In the genomic region with DNA sequence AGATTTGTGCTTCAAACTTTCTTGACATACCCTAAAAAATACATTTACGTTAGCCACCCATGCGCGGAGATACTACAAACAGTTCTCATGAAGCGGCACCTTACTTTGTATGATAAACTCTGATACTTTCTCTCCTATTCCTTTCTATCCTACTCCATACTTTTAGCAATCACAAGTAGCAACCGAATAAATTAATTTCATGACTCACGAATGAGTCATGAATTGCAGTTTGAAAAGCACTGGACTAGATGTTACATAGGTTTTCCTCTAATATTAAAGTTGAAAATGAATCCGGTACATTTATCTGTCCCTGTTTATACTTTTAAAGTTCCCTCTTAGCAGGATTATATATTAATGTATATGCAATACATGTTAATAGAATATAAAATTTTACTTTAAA, we compare ENCODE assay signal across 10 cellular contexts.
DNase-seq lines count a peak whose midpoint lies in the region; ATAC-seq and TF ChIP-seq lines count a peak whose summit lies in the region.
"Had no signal": no experiment of that assay in that cellular context is flagged by ENCODE, and none has a peak within 500 bp of the region (broad histone marks: within the 10 kb centered on the region; RNA-seq: fewer than 3 reads in every experiment).

No MANE protein-coding gene starts in this region.

- no peaks in the 10 kb centered on the region for H3K9me3 ChIP-seq in heart left ventricle
- no peaks in the 10 kb centered on the region for H3K9me3 ChIP-seq in right cardiac atrium (ENCODE audit: control insufficient read depth, low read length)
- H3K9me3 ChIP-seq in mammary epithelial cell (replicated peaks; ENCODE audit: insufficient read depth, low read length), result no peaks in the 10 kb centered on the region
- no peaks in the 10 kb centered on the region for H3K9me3 ChIP-seq in aorta (ENCODE audit: control insufficient read depth, low read length)
- H3K9me3 ChIP-seq: neutrophil had no signal

- in situ Hi-C loops in mammary epithelial cell (cut with MboI; ENCODE audit: low sequenced_read_pairs in 2 of 2), result no loop called here

- H2AFZ ChIP-seq in mammary epithelial cell (ENCODE audit: low read depth, low read length), result no peak overlapping the region

- H3K9ac ChIP-seq in mammary epithelial cell (ENCODE audit: insufficient read depth, low read length), result peak overlapping the region; percentile 89

- no peaks in the 10 kb centered on the region for H3K79me2 ChIP-seq in mammary epithelial cell (ENCODE audit: insufficient read depth, low read length)

- 86 to 91% (median 87%) methylated on average over 7 of the region's 7 CpGs for WGBS in heart left ventricle, 4 donors
- WGBS in right cardiac atrium, result 84% methylated on average over 7 of the region's 7 CpGs
- 58% methylated on average over 7 of the region's 7 CpGs for WGBS in mammary epithelial cell (ENCODE audit: low coverage, missing lambda C conversion rate)
- 64 to 67% methylated on average over 7 of the region's 7 CpGs for WGBS in aorta, 2 donors

- H3K27me3 ChIP-seq in heart left ventricle (no peaks in the 10 kb centered on the region), right cardiac atrium (ENCODE audit: control insufficient read depth, insufficient read depth) (no peaks in the 10 kb centered on the region), mammary epithelial cell (ENCODE audit: insufficient read depth, low read length) (no peaks in the 10 kb centered on the region), aorta (ENCODE audit: control insufficient read depth in 1 of 2, insufficient read depth in 2 of 2, low read length in 1 of 2) (no peaks in the 10 kb centered on the region)
- H3K27me3 ChIP-seq: neutrophil had no signal

- H3K27ac ChIP-seq in heart left ventricle (peak overlapping the region in 8 of 12 donors; percentile 24 to 65 (median 40)), right cardiac atrium (ENCODE audit: low read length) (no peak overlapping the region), mammary epithelial cell (ENCODE audit: insufficient read depth, low read depth, low read length) (peak overlapping the region; percentile 99), aorta (ENCODE audit: low read depth in 1 of 2, low read length in 2 of 2) (no peak overlapping the region)
- H3K27ac ChIP-seq: neutrophil had no signal

- no peak for TF ChIP-seq POLR2A in heart left ventricle (IDR thresholded peaks at IDR 0.05)

- no TSS peak for BruUV-seq in mammary epithelial cell (replicated peaks; lab: Mats Ljungman, UMichigan)

- CTCF ChIA-PET in mammary epithelial cell (lab: Charles Lee; ENCODE audit: low non-redundant PET), result no interaction called here

- DNase-seq in heart left ventricle (no peak), right cardiac atrium (no peak), mammary epithelial cell (peak; percentile 85), kidney tubule cell (ENCODE audit: low spot score) (peak; percentile 87), aorta (no peak), hypothalamus (lab: John Stamatoyannopoulos, UW) (no peak), posterior cingulate gyrus (no peak)
- DNase-seq: activated CD4-positive, alpha-beta memory T cell treated with anti-CD3 and anti-CD28 coated beads, Interleukin-2, amount 10 ng/mL, durations not matched to agents 7 days and 5 days had no signal

- H3K4me3 ChIP-seq in heart left ventricle (no peak overlapping the region), right cardiac atrium (ENCODE audit: low read length) (no peak overlapping the region), mammary epithelial cell (replicated peaks in 1 of 3; ENCODE audit: insufficient read depth in 1 of 3, low read depth in 2 of 3, low read length in 3 of 3) (peak overlapping the region in 2 of 3 experiments; percentile 10 to 24), aorta (ENCODE audit: low read length in 2 of 2) (no peak overlapping the region)

- H3K4me2 ChIP-seq in mammary epithelial cell (ENCODE audit: insufficient read depth, low read depth, low read length), result peak overlapping the region; percentile 82

- H3K4me1 ChIP-seq in heart left ventricle (peaks cover 0 to 25% (median 9%) of the 10 kb centered on the region in 12 donors), right cardiac atrium (ENCODE audit: control insufficient read depth, insufficient read depth, low read length) (peaks cover 2% of the 10 kb centered on the region), mammary epithelial cell (ENCODE audit: insufficient read depth, low read length) (peaks cover 43% of the 10 kb centered on the region), aorta (ENCODE audit: control insufficient read depth in 1 of 2, insufficient read depth in 2 of 2, low read length in 2 of 2) (peaks cover 0 to 2% of the 10 kb centered on the region in 2 donors)

- TF ChIP-seq CTCF in heart left ventricle (IDR thresholded peaks at IDR 0.05), result no peak
- no peak for TF ChIP-seq CTCF in mammary epithelial cell (conservative IDR thresholded peaks at IDR 0.05 in 1 of 2, IDR thresholded peaks at IDR 0.05 in 1 of 2; ENCODE audit: extremely low read depth in 1 of 2, insufficient read depth in 1 of 2, low read depth in 1 of 2, low read length in 2 of 2)

- no peaks in the 10 kb centered on the region for H4K20me1 ChIP-seq in mammary epithelial cell (ENCODE audit: insufficient read depth, low read length)

- dilution Hi-C loops in mammary epithelial cell (cut with HindIII; ENCODE audit: low sequenced_read_pairs), result no loop called here

- intact Hi-C loops in heart left ventricle (cut with DNase I), result no loop called here
- intact Hi-C loops in right cardiac atrium (cut with DNase I), result no loop called here
- intact Hi-C loops in mammary epithelial cell (cut with micrococcal nuclease), result loop anchor here (2.0 to 5.0 kb wide), 3 partner anchors 39 to 165 kb away; a partner anchor contains a TSS
- intact Hi-C loops in aorta (cut with DNase I), result loop anchor here in 1 of 2 donors (5.0 to 10.0 kb wide), 3 partner anchors 35 to 150 kb away; no protein-coding TSS in a partner anchor
- intact Hi-C loops in posterior cingulate gyrus (cut with DNase I), result no loop called here

- ATAC-seq in heart left ventricle, result peak in 1 of 4 donors; percentile 67
- no peak for ATAC-seq in right cardiac atrium
- peak; percentile 66 for ATAC-seq in aorta (ENCODE audit: low FRiP score)
- no peak for ATAC-seq in HG02588 (IDR thresholded peaks at IDR 0.05; ENCODE audit: unreplicated experiment)

- H3K36me3 ChIP-seq in heart left ventricle (no peaks in the 10 kb centered on the region), mammary epithelial cell (ENCODE audit: insufficient read depth, low read length) (no peaks in the 10 kb centered on the region), aorta (ENCODE audit: control insufficient read depth in 1 of 2, insufficient read depth in 2 of 2, low read length in 1 of 2) (no peaks in the 10 kb centered on the region)
- H3K36me3 ChIP-seq: neutrophil had no signal

Comparison
In these comparisons a context has a peak if more than half of its experiments do, and no peak if none do; other contexts are left out.
1. H3K27ac ChIP-seq: peak in heart left ventricle (8 of 12) and mammary epithelial cell (single experiment); none in right cardiac atrium (single experiment) and aorta (0 of 2).
2. DNase-seq: peak in mammary epithelial cell (single experiment) and kidney tubule cell (single experiment); none in heart left ventricle (0 of 5), right cardiac atrium (0 of 3), aorta (0 of 2), hypothalamus (0 of 51) and posterior cingulate gyrus (0 of 10).
3. H3K4me3 ChIP-seq: peak in mammary epithelial cell (2 of 3); none in heart left ventricle (0 of 12), right cardiac atrium (single experiment) and aorta (0 of 2).